ENCODE assay signal across 8 cellular contexts in genomic region chr2:74549685-74549971, GRCh38. TPM values are rescaled to one million over a fixed set of nuclear protein-coding genes. Genes with fewer than 3 reads are reported as not detected.
DNase-seq lines count a peak whose midpoint lies in the region; ATAC-seq and TF ChIP-seq lines count a peak whose summit lies in the region.
"Had no signal": no experiment of that assay in that cellular context is flagged by ENCODE, and none has a peak within 500 bp of the region (broad histone marks: within the 10 kb centered on the region; RNA-seq: fewer than 3 reads in every experiment).

No MANE protein-coding gene starts in this region.

- no peak for ATAC-seq in HG03354 (IDR thresholded peaks at IDR 0.05; ENCODE audit: poor library complexity, severe bottlenecking, unreplicated experiment)

- H3K9me2 ChIP-seq in Karpas-422 (replicated peaks; ENCODE audit: insufficient read depth, low read length), result no peaks in the 10 kb centered on the region

- TF ChIP-seq POLR2A in sigmoid colon (IDR thresholded peaks at IDR 0.05), result no peak

- H3K27me3 ChIP-seq in fibroblast of lung (ENCODE audit: control insufficient read depth, insufficient read depth, low read length) (no peaks in the 10 kb centered on the region), sigmoid colon (no peaks in the 10 kb centered on the region), Karpas-422 (ENCODE audit: low read length) (no peaks in the 10 kb centered on the region)

- H3K4me1 ChIP-seq in fibroblast of lung (ENCODE audit: control insufficient read depth, extremely low read depth, insufficient read depth, low read length) (peaks cover 3% of the 10 kb centered on the region), sigmoid colon (peaks cover 0 to 26% (median 20%) of the 10 kb centered on the region in 4 donors), Karpas-422 (ENCODE audit: low read length) (peaks cover 5% of the 10 kb centered on the region)

- H2AFZ ChIP-seq in fibroblast of lung (ENCODE audit: low read length), result no peak overlapping the region
- no peak overlapping the region for H2AFZ ChIP-seq in Karpas-422 (ENCODE audit: low read length)

- intact Hi-C loops in sigmoid colon (cut with DNase I), result loop anchor here (2.0 kb wide), 1 partner anchor 19 kb away; no protein-coding TSS in a partner anchor

- H3K27ac ChIP-seq in fibroblast of lung (ENCODE audit: insufficient read depth, low read length) (no peak overlapping the region), sigmoid colon (peak overlapping the region in 1 of 4 donors; percentile 70), Karpas-422 (ENCODE audit: low read length) (no peak overlapping the region)

- H3K4me3 ChIP-seq in GM12865 (ENCODE audit: low read depth, low read length), result peak overlapping the region; percentile 98
- H3K4me3 ChIP-seq in fibroblast of lung (replicated peaks in 1 of 4; ENCODE audit: control extremely low read depth in 1 of 4, insufficient read depth in 1 of 4, low read depth in 3 of 4, low read length in 4 of 4), result peak overlapping the region in 3 of 4 experiments; percentile 45 to 64 (median 61)
- H3K4me3 ChIP-seq in sigmoid colon, result peak overlapping the region in 3 of 4 donors; percentile 55 to 61 (median 60)
- H3K4me3 ChIP-seq in Karpas-422 (ENCODE audit: low read length), result no peak overlapping the region

- DNase-seq in GM12865 (ENCODE audit: low read depth) (no peak), RKO (ENCODE audit: low spot score) (peak; percentile 46), fibroblast of lung (ENCODE audit: low read depth in 2 of 2) (no peak), sigmoid colon (no peak), Karpas-422 (no peak), mucosa of gallbladder (ENCODE audit: low spot score) (no peak)

- TF ChIP-seq CTCF in GM12865 (IDR thresholded peaks at IDR 0.05; ENCODE audit: insufficient read depth, low read depth, low read length, missing control alignments) (no peak), fibroblast of lung (conservative IDR thresholded peaks at IDR 0.05 in 1 of 2, IDR thresholded peaks at IDR 0.05 in 1 of 2; ENCODE audit: low read depth in 1 of 2, low read length in 2 of 2) (no peak), sigmoid colon (IDR thresholded peaks at IDR 0.05) (no peak)

- H3K36me3 ChIP-seq in fibroblast of lung (ENCODE audit: control insufficient read depth, insufficient read depth, low read length), result no peaks in the 10 kb centered on the region
- no peaks in the 10 kb centered on the region for H3K36me3 ChIP-seq in sigmoid colon
- no peaks in the 10 kb centered on the region for H3K36me3 ChIP-seq in Karpas-422 (ENCODE audit: insufficient read depth, low read length)

- no peaks in the 10 kb centered on the region for H3K79me2 ChIP-seq in fibroblast of lung (ENCODE audit: control insufficient read depth, insufficient read depth, low read length)
- no peaks in the 10 kb centered on the region for H3K79me2 ChIP-seq in Karpas-422 (ENCODE audit: low read length)

- 8 to 17% methylated on average over 11 of the region's 11 CpGs for whole genome bisulfite sequencing in sigmoid colon, 2 donors

- H3K9me3 ChIP-seq in fibroblast of lung (ENCODE audit: control insufficient read depth, insufficient read depth, low read depth, low read length) (no peaks in the 10 kb centered on the region), sigmoid colon (no peaks in the 10 kb centered on the region), Karpas-422 (ENCODE audit: low read length) (no peaks in the 10 kb centered on the region)

- TF ChIP-seq EP300 in sigmoid colon (IDR thresholded peaks at IDR 0.05), result no peak

- H3K4me2 ChIP-seq in fibroblast of lung (ENCODE audit: extremely low read depth, insufficient read depth, low read length), result peak overlapping the region; percentile 92
- H3K4me2 ChIP-seq in Karpas-422 (ENCODE audit: low read depth, low read length, poor library complexity, severe bottlenecking), result no peak overlapping the region

- no peak overlapping the region for H3K9ac ChIP-seq in fibroblast of lung (ENCODE audit: insufficient read depth, low read length)
- no peak overlapping the region for H3K9ac ChIP-seq in Karpas-422 (ENCODE audit: low read length)

- H4K20me1 ChIP-seq in fibroblast of lung (ENCODE audit: control insufficient read depth, extremely low read depth, insufficient read depth, low read length) (no peaks in the 10 kb centered on the region), Karpas-422 (ENCODE audit: insufficient read depth, low read depth, low read length) (no peaks in the 10 kb centered on the region)

RNA-seq across cellular contexts. Expression of gene LOXL3, which starts 4.1 kb away (rescaled TPM):
- total RNA-seq in fibroblast of lung, result 12.6 and 26.4 TPM in 2 replicates
- 13.7 and 20.6 TPM in 2 replicates for polyA plus RNA-seq in fibroblast of lung
- 10.9 and 15.8 TPM in 2 replicates for polyA plus RNA-seq in fibroblast of lung (2012)
- polyA minus RNA-seq in fibroblast of lung (ENCODE audit: low replicate concordance), result 8.7 and 23.4 TPM in 2 replicates
- total RNA-seq in sigmoid colon, result 1 to 10 TPM; 5.4 to 7.9 (median 7.8) TPM
- polyA plus RNA-seq in sigmoid colon, result 1 to 10 TPM in 2 of 3 donors, under 1 TPM in 1; 0.60 to 3.5 (median 1.8) TPM
- total RNA-seq in Karpas-422 (2014; rRNA removed; shearing (Covaris generic); ENCODE audit: low replicate concordance), result 0.15 and 1.3 TPM in 2 replicates
- total RNA-seq in mucosa of gallbladder, result 15.9 TPM

RNA-seq across cellular contexts. Expression of gene DOK1, which starts 4.9 kb away (rescaled TPM):
- total RNA-seq in fibroblast of lung (25.7 and 31.7 TPM in 2 replicates), sigmoid colon (10 to 100 TPM; 16.1 to 21.4 (median 18.1) TPM), mucosa of gallbladder (31.9 TPM)
- polyA plus RNA-seq in fibroblast of lung (11.4 and 12.6 TPM in 2 replicates), sigmoid colon (10 to 100 TPM; 17.1 to 24.9 (median 22.8) TPM)
- polyA plus RNA-seq in fibroblast of lung (2012), result 18.1 and 20.8 TPM in 2 replicates
- 22.8 and 42.3 TPM in 2 replicates for polyA minus RNA-seq in fibroblast of lung (ENCODE audit: low replicate concordance)
- total RNA-seq in Karpas-422 (2014; rRNA removed; shearing (Covaris generic); ENCODE audit: low replicate concordance), result 24.7 and 57.1 TPM in 2 replicates

RNA-seq across cellular contexts. Expression of gene HTRA2, which starts 19.9 kb away (rescaled TPM):
- total RNA-seq in fibroblast of lung, result 45.7 and 47.8 TPM in 2 replicates
- 18.8 and 25.4 TPM in 2 replicates for polyA plus RNA-seq in fibroblast of lung
- polyA plus RNA-seq in fibroblast of lung (2012), result 17.8 and 28.0 TPM in 2 replicates
- polyA minus RNA-seq in fibroblast of lung (ENCODE audit: low replicate concordance), result 16.7 and 50.8 TPM in 2 replicates
- 10 to 100 TPM; 28.2 to 39.3 (median 31.8) TPM for total RNA-seq in sigmoid colon
- 10 to 100 TPM; 19.7 to 39.8 (median 22.8) TPM for polyA plus RNA-seq in sigmoid colon
- total RNA-seq in Karpas-422 (2014; rRNA removed; shearing (Covaris generic); ENCODE audit: low replicate concordance), result 36.8 and 72.1 TPM in 2 replicates
- 31.0 TPM for total RNA-seq in mucosa of gallbladder

RNA-seq across cellular contexts. Expression of gene AUP1, which starts 20.1 kb away (rescaled TPM):
- total RNA-seq in fibroblast of lung, result 70.4 and 73.7 TPM in 2 replicates
- polyA plus RNA-seq in fibroblast of lung, result 54.0 and 81.3 TPM in 2 replicates
- polyA plus RNA-seq in fibroblast of lung (2012), result 43.1 and 64.8 TPM in 2 replicates
- 41.9 and 97.8 TPM in 2 replicates for polyA minus RNA-seq in fibroblast of lung (ENCODE audit: low replicate concordance)
- total RNA-seq in sigmoid colon, result 100 to 1,000 TPM in 1 of 4 donors, 10 to 100 TPM in 3; 76.5 to 133 (median 83.1) TPM
- polyA plus RNA-seq in sigmoid colon, result 100 to 1,000 TPM in 1 of 3 donors, 10 to 100 TPM in 2; 46.5 to 178 (median 47.4) TPM
- total RNA-seq in Karpas-422 (2014; rRNA removed; shearing (Covaris generic); ENCODE audit: low replicate concordance), result 216 and 273 TPM in 2 replicates
- 146 TPM for total RNA-seq in mucosa of gallbladder

RNA-seq across cellular contexts. Expression of gene DQX1, which starts 23.6 kb away (rescaled TPM):
- total RNA-seq in fibroblast of lung, result not detected in 2 replicates
- not detected in 2 replicates for polyA plus RNA-seq in fibroblast of lung
- polyA plus RNA-seq in fibroblast of lung (2012), result not detected in 2 replicates
- polyA minus RNA-seq in fibroblast of lung (ENCODE audit: low replicate concordance), result not detected in 2 replicates
- not detected for total RNA-seq in sigmoid colon
- polyA plus RNA-seq in sigmoid colon, result 10 to 100 TPM in 2 of 3 donors, 1 to 10 TPM in 1; 7.2 to 15.6 (median 13.2) TPM
- 1.4 and 22.6 TPM in 2 replicates for total RNA-seq in Karpas-422 (2014; rRNA removed; shearing (Covaris generic); ENCODE audit: low replicate concordance)
- 0.43 TPM for total RNA-seq in mucosa of gallbladder
- total RNA-seq: glomerular endothelial cell had no signal
